ENCODE assay signal across 15 cellular contexts in genomic region chr11:69231466-69232018, GRCh38.
"Had no signal": no experiment of that assay in that cellular context is flagged by ENCODE, and none has a peak within 500 bp of the region (broad histone marks: within the 10 kb centered on the region; RNA-seq: fewer than 3 reads in every experiment).

No MANE protein-coding gene starts in this region.

- H3K9me3 ChIP-seq: esophagus squamous epithelium, ovary had no signal

- H3K4me3 ChIP-seq: coronary artery, esophagus squamous epithelium, ovary, tibial artery had no signal

- DNase-seq: activated CD4-positive, CD25-positive, alpha-beta regulatory T cell treated with anti-CD3 and anti-CD28 coated beads, Interleukin-2, amount 50 U/mL, for 72 hours; activated effector memory CD4-positive, alpha-beta T cell treated with anti-CD3 and anti-CD28 coated beads, Interleukin-2, amount 50 U/mL, for 16 hours; activated T-cell treated with anti-CD3 and anti-CD28 coated beads, Interleukin-2, amount 50 U/mL, for 48 hours; amniotic stem cell; caudate nucleus; effector CD4-positive, alpha-beta T cell; esophagus squamous epithelium; hippocampal formation; kidney glomerular epithelial cell; ovary; T-helper 9 cell had no signal

- H3K36me3 ChIP-seq: esophagus squamous epithelium, ovary, tibial artery had no signal

- H3K4me1 ChIP-seq: esophagus squamous epithelium, tibial artery had no signal

- ATAC-seq: stimulated activated effector memory CD8-positive, alpha-beta T cell treated with anti-CD3 and anti-CD28 coated beads, Interleukin-12 subunit alpha, Interleukin-12 subunit beta, amount 100 ng/mL, for 72 hours had no signal

- H3K27ac ChIP-seq: coronary artery, esophagus squamous epithelium, ovary, tibial artery had no signal

- FAIRE-seq: endothelial cell of umbilical vein had no signal

- H3K27me3 ChIP-seq: ovary had no signal
